Comparison of ENCODE assay signal across 20 cellular contexts in genomic region chr13:98921015-98921414, GRCh38. TPM values are rescaled to one million over a fixed set of nuclear protein-coding genes. Genes with fewer than 3 reads are reported as not detected.
DNase-seq lines count a peak whose midpoint lies in the region; ATAC-seq, FAIRE-seq and TF ChIP-seq lines count a peak whose summit lies in the region.
"Had no signal": no experiment of that assay in that cellular context is flagged by ENCODE, and none has a peak within 500 bp of the region (broad histone marks: within the 10 kb centered on the region; RNA-seq: fewer than 3 reads in every experiment).

No MANE protein-coding gene starts in this region.

- H3K9me3 Mint-ChIP-seq in CD4-positive, alpha-beta T cell, result no peaks in the 10 kb centered on the region
- H3K9me3 Mint-ChIP-seq: H9 had no signal

- no peak overlapping the region for H3K4me2 ChIP-seq in GM12878 (ENCODE audit: control insufficient read depth, insufficient read depth)

- H3K27me3 ChIP-seq in CD4-positive, alpha-beta T cell (ENCODE audit: control insufficient read depth, insufficient read depth, low read length), result no peaks in the 10 kb centered on the region
- H3K27me3 ChIP-seq in GM12878 (replicated peaks in 1 of 2; ENCODE audit: control insufficient read depth in 2 of 2, insufficient read depth in 2 of 2, low read length in 1 of 2) (no peaks in the 10 kb centered on the region), layer of hippocampus (ENCODE audit: control insufficient read depth, insufficient read depth, low read length) (no peaks in the 10 kb centered on the region)
- H3K27me3 ChIP-seq: BLaER1 treated with 17β-estradiol and CSF1 and Interleukin-3, amounts not matched to agents 10 nM and 100 nM had no signal

- H3K27ac Mint-ChIP-seq in CD4-positive, alpha-beta T cell, result peak overlapping the region; percentile 45
- H3K27ac Mint-ChIP-seq: B cell, H9 had no signal

- no peak overlapping the region for H3K9ac ChIP-seq in GM12878 (ENCODE audit: control insufficient read depth, insufficient read depth, low read length)
- H3K9ac ChIP-seq: BLaER1 treated with 17β-estradiol and CSF1 and Interleukin-3, amounts not matched to agents 10 nM and 100 nM had no signal

- TF ChIP-seq POLR2A in GM12878 (IDR thresholded peaks at IDR 0.05; ENCODE audit: low read depth, low read length), result no peak

- H3K4me3 ChIP-seq in GM12878, result no peak overlapping the region
- H3K4me3 ChIP-seq: BLaER1 treated with 17β-estradiol and CSF1 and Interleukin-3, amounts not matched to agents 10 nM and 100 nM had no signal

- no peaks in the 10 kb centered on the region for H3K79me2 ChIP-seq in GM12878 (ENCODE audit: control insufficient read depth, insufficient read depth, low read length)

- H3K4me1 ChIP-seq in GM12878 (ENCODE audit: control insufficient read depth, insufficient read depth, low read length), result no peaks in the 10 kb centered on the region

- SMC1A ChIA-PET in GM12878 (lab: Charles Lee; ENCODE audit: uncharacterized antibody, unreplicated experiment), result no interaction called here

- no peak for TF ChIP-seq RAD21 in GM12878 (IDR thresholded peaks at IDR 0.05; ENCODE audit: insufficient read depth, low read depth, low read length)

- peaks cover 44% of the 10 kb centered on the region for H3K4me1 Mint-ChIP-seq in CD4-positive, alpha-beta T cell (ENCODE audit: low read depth)

- RAD21 ChIA-PET in GM12878 (lab: Charles Lee; ENCODE audit: unreplicated experiment), result no interaction called here

- H3K36me3 ChIP-seq in GM12878 (ENCODE audit: control insufficient read depth in 2 of 2, insufficient read depth in 2 of 2, low read length in 1 of 2), result no peaks in the 10 kb centered on the region

- H3K9me3 ChIP-seq in CD4-positive, alpha-beta T cell (ENCODE audit: control insufficient read depth, low read length), result no peaks in the 10 kb centered on the region
- no peaks in the 10 kb centered on the region for H3K9me3 ChIP-seq in GM12878 (replicated peaks; ENCODE audit: control insufficient read depth, insufficient read depth, low read length)
- H3K9me3 ChIP-seq: Caco-2 had no signal

- TF ChIP-seq CTCF in CD4-positive, alpha-beta T cell (IDR thresholded peaks at IDR 0.05), result no peak
- no peak for TF ChIP-seq CTCF in GM12878 (IDR thresholded peaks at IDR 0.05 in 2 of 3, conservative IDR thresholded peaks at IDR 0.05 in 1 of 3; ENCODE audit: control insufficient read depth in 2 of 3, extremely low read depth in 1 of 3, insufficient read depth in 1 of 3, low read depth in 3 of 3, low read length in 3 of 3)

- in situ Hi-C loops in GM12878 (cut with MboI), result no loop called here

- POLR2A ChIA-PET in CD4-positive, alpha-beta T cell (lab: Charles Lee), result interaction anchor here (2.2 kb wide), 1 partner anchor 10 kb away, joined by 7 read pairs; no protein-coding TSS in a partner anchor
- POLR2A ChIA-PET in GM12878 (lab: Charles Lee), result no interaction called here

- ATAC-seq in CD4-positive, alpha-beta T cell (ENCODE audit: poor library complexity), result no peak
- ATAC-seq in GM18519 (IDR thresholded peaks at IDR 0.05; ENCODE audit: low FRiP score, unreplicated experiment) (peak; percentile 59), GM12878 (no peak), HG03159 (IDR thresholded peaks at IDR 0.05; ENCODE audit: unreplicated experiment) (no peak)
- ATAC-seq: HepG2 had no signal

- H3K27me3 Mint-ChIP-seq in CD4-positive, alpha-beta T cell, result no peaks in the 10 kb centered on the region
- H3K27me3 Mint-ChIP-seq: B cell had no signal

- CTCF ChIA-PET in CD4-positive, alpha-beta T cell (lab: Charles Lee), result no interaction called here
- CTCF ChIA-PET in GM12878 (lab: Yijun Ruan, JAX), result interaction anchor here (1.9 kb wide), 1 partner anchor 14 kb away, joined by 4 read pairs; no protein-coding TSS in a partner anchor

- DNase-seq in CD4-positive, alpha-beta T cell, result no peak
- DNase-seq in GM12878 (ENCODE audit: low read depth, low spot score) (no peak), DMS53 treated with DMSO at 0.1 percent for 48 hours (lab: John Stamatoyannopoulos, UW; ENCODE audit: unreplicated experiment) (no peak), HuH-7 (ENCODE audit: low spot score) (no peak)
- DNase-seq in NK-92 treated with Interleukin-12 subunit alpha and Interleukin-12 subunit beta, amount 100 ng/mL, for 24 hours (lab: John Stamatoyannopoulos, UW), result no peak
- DNase-seq: Caco-2, DMS79, GDM1, H9, Kasumi-1, KG1 had no signal

- H2AFZ ChIP-seq in GM12878 (ENCODE audit: control insufficient read depth, low read depth, low read length), result no peak overlapping the region

- intact Hi-C loops in CD4-positive, alpha-beta T cell (cut with DNase I, micrococcal nuclease), result no loop called here
- intact Hi-C loops in GM12878 (cut with micrococcal nuclease; ENCODE audit: unreplicated experiment), result no loop called here

- H3K36me3 Mint-ChIP-seq in CD4-positive, alpha-beta T cell (ENCODE audit: low read depth), result peaks cover 84% of the 10 kb centered on the region

- no peak overlapping the region for H3K4me3 Mint-ChIP-seq in CD4-positive, alpha-beta T cell
- H3K4me3 Mint-ChIP-seq: B cell, H9 had no signal

- 0% methylated on average over 4 of the region's 4 CpGs for WGBS in GM12878 (ENCODE audit: insufficient coverage, insufficient replicate concordance, low lambda C conversion rate, missing lambda C conversion rate)

- H4K20me1 ChIP-seq in GM12878 (ENCODE audit: control insufficient read depth, insufficient read depth), result no peaks in the 10 kb centered on the region
- H4K20me1 ChIP-seq: BLaER1 treated with 17β-estradiol and CSF1 and Interleukin-3, amounts not matched to agents 10 nM and 100 nM had no signal

- TF ChIP-seq EP300 in GM12878 (IDR thresholded peaks at IDR 0.05; ENCODE audit: borderline replicate concordance in 1 of 2, control insufficient read depth in 1 of 2, low read depth in 2 of 2, low read length in 2 of 2), result no peak

- no TSS peak for BruUV-seq in GM12878 (replicated peaks; lab: Mats Ljungman, UMichigan)

- FAIRE-seq in GM12878 (lab: Jason Lieb, UNC), result no peak
- FAIRE-seq: D721Med, GM12891, H1, HepG2 had no signal

- H3K27ac ChIP-seq in CD4-positive, alpha-beta T cell (ENCODE audit: low read depth, low read length), result no peak overlapping the region
- no peak overlapping the region for H3K27ac ChIP-seq in GM12878 (ENCODE audit: control insufficient read depth, insufficient read depth)
- H3K27ac ChIP-seq in layer of hippocampus (ENCODE audit: low read depth, low read length), result peak overlapping the region; percentile 82
- H3K27ac ChIP-seq: BLaER1 treated with 17β-estradiol and CSF1 and Interleukin-3, amounts not matched to agents 10 nM and 100 nM had no signal

TF ChIP-seq in GM12878, 131 proteins besides CTCF, POLR2A, EP300 and RAD21:
- TF ChIP-seq SREBF2 (IDR thresholded peaks at IDR 0.05; ENCODE audit: low read length) (no peak), KDM1A (IDR thresholded peaks at IDR 0.05; ENCODE audit: borderline replicate concordance) (no peak), BCL11A (IDR thresholded peaks at IDR 0.05; ENCODE audit: low read depth, low read length) (no peak), RFX5 (IDR thresholded peaks at IDR 0.05; ENCODE audit: low read depth, low read length) (no peak), ATF3 (IDR thresholded peaks at IDR 0.05; ENCODE audit: borderline replicate concordance, extremely low read depth, low read depth, low read length) (no peak), CBX5 (IDR thresholded peaks at IDR 0.05; ENCODE audit: low read depth) (no peak), CBX3 (IDR thresholded peaks at IDR 0.05; ENCODE audit: borderline replicate concordance, low read depth) (no peak), ATF2 (IDR thresholded peaks at IDR 0.05; ENCODE audit: low read length) (peak; percentile 37; the same call in 1 of the 2 replicates)
TF ChIP-seq in GM12878: peak in this region for 1.

RNA-seq across cellular contexts. Expression of gene DOCK9, which starts 56.8 kb away (rescaled TPM):
- 10 to 100 TPM; 76.3 to 79.3 TPM for total RNA-seq in CD4-positive, alpha-beta T cell
- 2.5 and 6.7 TPM in 2 replicates for total RNA-seq in GM12878 (2013; cell fraction: nucleolus; rRNA removed)
- total RNA-seq in GM12878 (2014; rRNA removed) (0.73 and 2.6 TPM in 2 replicates), GM12878 (2014; rRNA removed; fragmentation: Illumina TruSeq; extraction: Trizol) (1.1 and 1.2 TPM in 2 replicates), GM12878 (2021) (1.5 TPM in 2 replicates)
- polyA plus RNA-seq in GM12878 (2011; ENCODE audit: low read depth), result 5.2 TPM
- polyA plus RNA-seq in GM12878 (2011; rRNA removed) (2.0 and 2.9 TPM in 2 replicates), GM12878 (2014; fragmentation: Illumina TruSeq; extraction: Trizol) (0.90 and 0.95 TPM in 2 replicates), GM12878 (2014; fragmentation: Nextera tagmentation; extraction: Ambion mirVana) (under 1 TPM; 0.09 to 0.19 TPM), GM12878 (2014; rRNA removed) (0.67 and 1.2 TPM in 2 replicates), GM12878 (2016; fragmentation: Nextera tagmentation; extraction: Ambion mirVana) (under 1 TPM; 0.48 to 0.75 TPM)
- 1.4 and 1.8 TPM in 2 replicates for polyA plus RNA-seq in GM12878 (2011; cell fraction: cytosol; rRNA removed)
- polyA plus RNA-seq in GM12878 (2011; cell fraction: nucleus; rRNA removed), result 3.2 and 6.4 TPM in 2 replicates
- polyA plus RNA-seq in GM12878 (2012), result 6.1 and 6.6 TPM in 2 replicates
- polyA minus RNA-seq in GM12878 (2011; rRNA and poly(A)+ RNA removed), result 2.7 and 4.4 TPM in 2 replicates
- polyA minus RNA-seq in GM12878 (2011; cell fraction: cytosol; rRNA and poly(A)+ RNA removed), result 1.6 and 3.2 TPM in 2 replicates
- 2.9 and 5.0 TPM in 2 replicates for polyA minus RNA-seq in GM12878 (2011; cell fraction: nucleus; rRNA and poly(A)+ RNA removed)

Comparison
In these comparisons a context has a peak if more than half of its experiments do, and no peak if none do; other contexts are left out.
1. RNA of gene DOCK9, which starts 56.8 kb away (total RNA-seq): 76.3 to 79.3 TPM in CD4-positive, alpha-beta T cell; 0.73 to 6.7 TPM in GM12878; every median in the first group is over 10 times any median in the second.